ENCODE assay signal across 17 cellular contexts in the genomic region with DNA sequence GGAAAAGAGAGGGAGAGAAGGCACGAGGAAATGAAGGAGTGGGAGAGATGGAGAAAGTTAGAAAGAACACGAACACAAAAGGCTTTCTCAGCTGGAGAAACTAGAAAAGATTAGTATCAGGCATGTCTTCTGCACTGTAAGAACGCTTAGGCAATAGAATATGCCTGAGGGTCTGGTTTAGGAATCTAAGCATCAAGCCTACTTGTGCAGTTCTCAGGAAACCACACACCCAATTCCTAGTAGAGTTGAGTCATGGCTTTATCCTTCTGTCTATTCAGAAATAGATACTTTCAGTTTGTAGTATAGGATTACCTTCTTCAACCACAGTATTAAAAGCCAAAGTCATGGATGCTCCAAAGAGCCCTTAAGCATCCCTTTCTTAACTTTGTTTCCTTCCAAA.
A peak's percentile ranks its signal among the peaks of the same experiment; 100 is the strongest.
DNase-seq lines count a peak whose midpoint lies in the region; ATAC-seq, FAIRE-seq and TF ChIP-seq lines count a peak whose summit lies in the region.
"Had no signal": no experiment of that assay in that cellular context is flagged by ENCODE, and none has a peak within 500 bp of the region (broad histone marks: within the 10 kb centered on the region; RNA-seq: fewer than 3 reads in every experiment).

No MANE protein-coding gene starts in this region.

- FAIRE-seq in HTR-8/SVneo (lab: Jason Lieb, UNC): peak; percentile 23
- FAIRE-seq: K562 had no signal

- H3K4me3 Mint-ChIP-seq in activated CD8-positive, alpha-beta T cell treated with anti-CD3 and anti-CD28 coated beads, Interleukin-2, amount 10 ng/mL, durations not matched to agents 7 days and 5 days: no peak overlapping the region
- H3K4me3 Mint-ChIP-seq in naive thymus-derived CD8-positive, alpha-beta T cell: no peak overlapping the region
- H3K4me3 Mint-ChIP-seq: central memory CD8-positive, alpha-beta T cell; memory B cell had no signal

- H3K4me1 ChIP-seq in hepatocyte (ENCODE audit: insufficient read depth): no peaks in the 10 kb centered on the region
- H3K4me1 ChIP-seq: upper lobe of right lung had no signal

- no peaks in the 10 kb centered on the region for H3K9me2 ChIP-seq in hepatocyte (replicated peaks; ENCODE audit: insufficient read depth)

- WGBS in hepatocyte (ENCODE audit: low lambda C conversion rate, missing lambda C conversion rate): 51% methylated on average over 3 of the region's 3 CpGs

- no peaks in the 10 kb centered on the region for H3K27me3 Mint-ChIP-seq in activated CD8-positive, alpha-beta T cell treated with anti-CD3 and anti-CD28 coated beads, Interleukin-2, amount 10 ng/mL, durations not matched to agents 7 days and 5 days (ENCODE audit: low read depth)
- peaks cover 0 to 19% (median 3%) of the 10 kb centered on the region in 5 donors for H3K27me3 Mint-ChIP-seq in naive thymus-derived CD8-positive, alpha-beta T cell
- H3K27me3 Mint-ChIP-seq: central memory CD8-positive, alpha-beta T cell; memory B cell had no signal

- H3K27ac Mint-ChIP-seq in activated CD8-positive, alpha-beta T cell treated with anti-CD3 and anti-CD28 coated beads, Interleukin-2, amount 10 ng/mL, durations not matched to agents 7 days and 5 days: no peak overlapping the region
- peak overlapping the region in 1 of 10 donors; percentile 2 for H3K27ac Mint-ChIP-seq in naive thymus-derived CD8-positive, alpha-beta T cell
- H3K27ac Mint-ChIP-seq: memory B cell had no signal

- no peak overlapping the region for H3K4me2 ChIP-seq in hepatocyte

- no peak overlapping the region for H2AFZ ChIP-seq in hepatocyte

- CTCF ChIA-PET in activated CD8-positive, alpha-beta T cell treated with anti-CD3 and anti-CD28 coated beads, Interleukin-2, amount 10 ng/mL, durations not matched to agents 7 days and 5 days (lab: Charles Lee): no interaction called here

- no peaks in the 10 kb centered on the region for H3K36me3 ChIP-seq in hepatocyte (replicated peaks; ENCODE audit: insufficient read depth, low read depth)
- H3K36me3 ChIP-seq: upper lobe of right lung had no signal

- H3K4me1 Mint-ChIP-seq in activated CD8-positive, alpha-beta T cell treated with anti-CD3 and anti-CD28 coated beads, Interleukin-2, amount 10 ng/mL, durations not matched to agents 7 days and 5 days (ENCODE audit: low read depth): no peaks in the 10 kb centered on the region
- H3K4me1 Mint-ChIP-seq in naive thymus-derived CD8-positive, alpha-beta T cell: no peaks in the 10 kb centered on the region
- H3K4me1 Mint-ChIP-seq: central memory CD8-positive, alpha-beta T cell; memory B cell had no signal

- H3K9me3 Mint-ChIP-seq in activated CD8-positive, alpha-beta T cell treated with anti-CD3 and anti-CD28 coated beads, Interleukin-2, amount 10 ng/mL, durations not matched to agents 7 days and 5 days (ENCODE audit: insufficient read depth): peaks cover 19% of the 10 kb centered on the region
- H3K9me3 Mint-ChIP-seq in naive thymus-derived CD8-positive, alpha-beta T cell: peaks cover 0 to 20% (median 2%) of the 10 kb centered on the region in 9 donors
- H3K9me3 Mint-ChIP-seq: central memory CD8-positive, alpha-beta T cell had no signal

- H3K79me2 ChIP-seq in hepatocyte: no peaks in the 10 kb centered on the region

- H3K27ac ChIP-seq in hepatocyte: no peak overlapping the region
- H3K27ac ChIP-seq: upper lobe of right lung had no signal

- POLR2A ChIA-PET in activated CD8-positive, alpha-beta T cell treated with anti-CD3 and anti-CD28 coated beads, Interleukin-2, amount 10 ng/mL, durations not matched to agents 7 days and 5 days (lab: Charles Lee): no interaction called here
- POLR2A ChIA-PET in naive thymus-derived CD8-positive, alpha-beta T cell (lab: Charles Lee): no interaction called here

- no peak for TF ChIP-seq CTCF in AG09309 (IDR thresholded peaks at IDR 0.05; ENCODE audit: control insufficient read depth, insufficient read depth, low read depth, low read length, missing control alignments)
- TF ChIP-seq CTCF in hepatocyte (IDR thresholded peaks at IDR 0.05; ENCODE audit: poor library complexity): no peak

- H3K4me3 ChIP-seq in AG09309 (ENCODE audit: control insufficient read depth, low read depth, low read length) (no peak overlapping the region), hepatocyte (no peak overlapping the region)
- H3K4me3 ChIP-seq: K562, upper lobe of right lung had no signal

- no peaks in the 10 kb centered on the region for H4K20me1 ChIP-seq in hepatocyte (ENCODE audit: insufficient read depth, poor library complexity, severe bottlenecking)

- no peak for ATAC-seq in activated CD8-positive, alpha-beta T cell treated with anti-CD3 and anti-CD28 coated beads, Interleukin-2, amount 10 ng/mL, durations not matched to agents 7 days and 5 days
- ATAC-seq in HG02885 (IDR thresholded peaks at IDR 0.05; ENCODE audit: poor library complexity, unreplicated experiment): no peak
- ATAC-seq in HG03139 (IDR thresholded peaks at IDR 0.05; ENCODE audit: unreplicated experiment): no peak
- ATAC-seq in naive thymus-derived CD8-positive, alpha-beta T cell: no peak
- ATAC-seq: K562, upper lobe of right lung had no signal

- DNase-seq in AG09309 (ENCODE audit: low read depth) (peak; percentile 72), HTR-8/SVneo (ENCODE audit: insufficient read length, low spot score) (peak; percentile 51), astrocyte of the hippocampus (ENCODE audit: low read depth, low spot score) (peak; percentile 43), hepatocyte (ENCODE audit: low spot score) (peak; percentile 33)
- DNase-seq in activated CD8-positive, alpha-beta T cell treated with anti-CD3 and anti-CD28 coated beads, Interleukin-2, amount 10 ng/mL, durations not matched to agents 7 days and 5 days: no peak
- no peak for DNase-seq in naive thymus-derived CD8-positive, alpha-beta T cell
- DNase-seq: ACHN, activated gamma-delta T cell, NCI-H1930, NCI-H748 treated with DMSO at 0.1 percent for 48 hours, SHP77 treated with DMSO at 0.1 percent for 48 hours, upper lobe of right lung had no signal

- no peaks in the 10 kb centered on the region for H3K36me3 Mint-ChIP-seq in activated CD8-positive, alpha-beta T cell treated with anti-CD3 and anti-CD28 coated beads, Interleukin-2, amount 10 ng/mL, durations not matched to agents 7 days and 5 days (ENCODE audit: low read depth)
- H3K36me3 Mint-ChIP-seq in naive thymus-derived CD8-positive, alpha-beta T cell: no peaks in the 10 kb centered on the region
- H3K36me3 Mint-ChIP-seq: memory B cell had no signal

- H3K9me3 ChIP-seq in hepatocyte (ENCODE audit: low read depth): no peaks in the 10 kb centered on the region
- H3K9me3 ChIP-seq: upper lobe of right lung had no signal

- H3K27me3 ChIP-seq in hepatocyte: no peaks in the 10 kb centered on the region
- H3K27me3 ChIP-seq: upper lobe of right lung had no signal

Comparison
In these comparisons a context has a peak if more than half of its experiments do, and no peak if none do; other contexts are left out.
1. DNase-seq: peak in AG09309 (single experiment), HTR-8/SVneo (single experiment), astrocyte of the hippocampus (single experiment) and hepatocyte (single experiment); none in activated CD8-positive, alpha-beta T cell treated with anti-CD3 and anti-CD28 coated beads, Interleukin-2, amount 10 ng/mL, durations not matched to agents 7 days and 5 days (single experiment) and naive thymus-derived CD8-positive, alpha-beta T cell (0 of 10).